Comparison of ENCODE assay signal across 17 cellular contexts in genomic region chr4:20127626-20128025, GRCh38.
DNase-seq lines count a peak whose midpoint lies in the region; TF ChIP-seq lines count a peak whose summit lies in the region.
"Had no signal": no experiment of that assay in that cellular context is flagged by ENCODE, and none has a peak within 500 bp of the region (broad histone marks: within the 10 kb centered on the region; RNA-seq: fewer than 3 reads in every experiment).

No MANE protein-coding gene starts in this region.

- H3K4me3 ChIP-seq in AG10803 (ENCODE audit: low read length): no peak overlapping the region
- no peak overlapping the region for H3K4me3 ChIP-seq in brain microvascular endothelial cell (ENCODE audit: low read depth, low read length)
- no peak overlapping the region for H3K4me3 ChIP-seq in Caco-2 (ENCODE audit: low read depth, low read length)

- no peaks in the 10 kb centered on the region for H3K4me1 ChIP-seq in Caco-2

- TF ChIP-seq CTCF in AG10803 (conservative IDR thresholded peaks at IDR 0.05; ENCODE audit: low read length): no peak
- no peak for TF ChIP-seq CTCF in brain microvascular endothelial cell (IDR thresholded peaks at IDR 0.05; ENCODE audit: low read depth, low read length, missing control alignments)
- no peak for TF ChIP-seq CTCF in Caco-2 (IDR thresholded peaks at IDR 0.05; ENCODE audit: insufficient read depth in 1 of 2, low read depth in 1 of 2, low read length in 1 of 2, severe bottlenecking in 1 of 2, unreplicated experiment in 1 of 2)

- no peak overlapping the region for H3K4me3 Mint-ChIP-seq in Caco-2 (ENCODE audit: unreplicated experiment)
- H3K4me3 Mint-ChIP-seq: CD4-positive, CD25-positive, alpha-beta regulatory T cell; IgD-negative memory B cell had no signal

- BruUV-seq in Caco-2 (replicated peaks; lab: Mats Ljungman, UMichigan): no TSS peak

- H3K9me3 ChIP-seq in Caco-2: no peaks in the 10 kb centered on the region

- in situ Hi-C loops in brain microvascular endothelial cell (cut with HindIII; ENCODE audit: low pct_ligation_motif_present, low sequenced_read_pairs): no loop called here

- intact Hi-C loops in Caco-2 (cut with micrococcal nuclease; ENCODE audit: unreplicated experiment): no loop called here

- H3K9me3 Mint-ChIP-seq in Caco-2 (ENCODE audit: unreplicated experiment): no peaks in the 10 kb centered on the region

- no peaks in the 10 kb centered on the region for H3K27me3 ChIP-seq in brain microvascular endothelial cell (replicated peaks)
- no peaks in the 10 kb centered on the region for H3K27me3 ChIP-seq in Caco-2 (replicated peaks; ENCODE audit: control insufficient read depth, insufficient read depth, low read length)

- CTCF ChIA-PET in Caco-2 (lab: Charles Lee): no interaction called here

- H3K36me3 ChIP-seq in brain microvascular endothelial cell (replicated peaks) (no peaks in the 10 kb centered on the region), Caco-2 (ENCODE audit: control insufficient read depth, insufficient read depth, low read length) (no peaks in the 10 kb centered on the region)

- no peaks in the 10 kb centered on the region for H3K4me1 Mint-ChIP-seq in Caco-2 (ENCODE audit: low read depth, unreplicated experiment)
- H3K4me1 Mint-ChIP-seq: CD4-positive, CD25-positive, alpha-beta regulatory T cell; IgD-negative memory B cell had no signal

- H3K27ac Mint-ChIP-seq in Caco-2 (ENCODE audit: unreplicated experiment): no peak overlapping the region
- H3K27ac Mint-ChIP-seq: CD4-positive, CD25-positive, alpha-beta regulatory T cell; IgD-negative memory B cell had no signal

- DNase-seq in AG10803 (ENCODE audit: low read depth) (peak; percentile 19), HS-5 (ENCODE audit: low read depth) (peak; percentile 20), brain microvascular endothelial cell (no peak), hepatic stellate cell (ENCODE audit: low spot score) (peak; percentile 9), OCI-M2 (lab: John Stamatoyannopoulos, UW; ENCODE audit: unreplicated experiment) (no peak), Caco-2 (no peak), 8988T (no peak)
- DNase-seq in activated CD4-positive, alpha-beta T cell treated with anti-CD3 and anti-CD28 coated beads for 48 hours: no peak
- DNase-seq: CD4-positive, CD25-positive, alpha-beta regulatory T cell; MV-4-11; NCI-H1417 treated with DMSO at 0.1 percent for 48 hours; NCI-H2081; NCI-H2227 treated with DMSO at 0.1 percent for 48 hours; NCI-H526; NK-92 treated with Interleukin-12 subunit alpha and Interleukin-12 subunit beta, amount 100 ng/mL, for 24 hours; OCI-M1 had no signal

- H3K36me3 Mint-ChIP-seq in Caco-2 (ENCODE audit: insufficient read depth, unreplicated experiment): no peaks in the 10 kb centered on the region
- H3K36me3 Mint-ChIP-seq: CD4-positive, CD25-positive, alpha-beta regulatory T cell; IgD-negative memory B cell had no signal

- peaks cover 2% of the 10 kb centered on the region for H3K27me3 Mint-ChIP-seq in Caco-2 (ENCODE audit: insufficient read depth, unreplicated experiment)
- H3K27me3 Mint-ChIP-seq: CD4-positive, CD25-positive, alpha-beta regulatory T cell; IgD-negative memory B cell had no signal

- peak overlapping the region; percentile 21 for H3K27ac ChIP-seq in brain microvascular endothelial cell

- POLR2A ChIA-PET in Caco-2 (lab: Charles Lee): no interaction called here

Comparison
In these comparisons a context has a peak if more than half of its experiments do, and no peak if none do; other contexts are left out.
1. DNase-seq: peak in AG10803 (single experiment), HS-5 (single experiment) and hepatic stellate cell (single experiment); none in brain microvascular endothelial cell (single experiment), activated CD4-positive, alpha-beta T cell treated with anti-CD3 and anti-CD28 coated beads for 48 hours (single experiment), OCI-M2 (single experiment), Caco-2 (0 of 2) and 8988T (single experiment).